In genomic region chr2:85524567-85524923, GRCh38 we compare ENCODE assay signal across 8 cellular contexts. TPM values are rescaled to one million over a fixed set of nuclear protein-coding genes. Genes with fewer than 3 reads are reported as not detected.
DNase-seq lines count a peak whose midpoint lies in the region; ATAC-seq and TF ChIP-seq lines count a peak whose summit lies in the region.

No MANE protein-coding gene starts in this region.

- peaks cover 6% of the 10 kb centered on the region for H3K27me3 Mint-ChIP-seq in nephron progenitor cell (ENCODE audit: low read depth, poor library complexity)

- H3K4me1 Mint-ChIP-seq in nephron progenitor cell = peaks cover 46% of the 10 kb centered on the region

- no peaks in the 10 kb centered on the region for H3K9me3 Mint-ChIP-seq in nephron progenitor cell

- ATAC-seq in Right ventricle myocardium inferior (peak; percentile 68), GM18520 (IDR thresholded peaks at IDR 0.05; ENCODE audit: unreplicated experiment) (no peak), GM19397 (IDR thresholded peaks at IDR 0.05; ENCODE audit: unreplicated experiment) (no peak), HG03460 (IDR thresholded peaks at IDR 0.05; ENCODE audit: unreplicated experiment) (no peak), HG02588 (IDR thresholded peaks at IDR 0.05; ENCODE audit: unreplicated experiment) (no peak)

- peak overlapping the region; percentile 30 for H3K4me3 Mint-ChIP-seq in nephron progenitor cell

- peak overlapping the region in 1 of 59 donors; percentile 7 for H3K4me3 ChIP-seq in dorsolateral prefrontal cortex

- peak overlapping the region; percentile 93 for H3K27ac Mint-ChIP-seq in nephron progenitor cell

- TF ChIP-seq CTCF in dorsolateral prefrontal cortex (IDR thresholded peaks at IDR 0.05 in 54 of 56, conservative IDR thresholded peaks at IDR 0.05 in 2 of 56; ENCODE audit: low read depth in 1 of 56, partially characterized antibody in 56 of 56) (no peak), nephron progenitor cell (IDR thresholded peaks at IDR 0.05) (no peak)

- no peaks in the 10 kb centered on the region for H3K36me3 Mint-ChIP-seq in nephron progenitor cell (ENCODE audit: low read depth)

- intact Hi-C loops in Right ventricle myocardium inferior (cut with DNase I) = no loop called here
- intact Hi-C loops in cardiac septum (cut with DNase I) = no loop called here
- intact Hi-C loops in dorsolateral prefrontal cortex (cut with DNase I) = no loop called here

- H3K27ac ChIP-seq in dorsolateral prefrontal cortex = peak overlapping the region; percentile 55 to 95 (median 87)

- no peaks in the 10 kb centered on the region for H3K27me3 ChIP-seq in dorsolateral prefrontal cortex

- DNase-seq in Right ventricle myocardium inferior (ENCODE audit: missing footprints) (no peak), cardiac septum (ENCODE audit: low spot score) (no peak), dorsolateral prefrontal cortex (peak in 2 of 10 donors; percentile 48 to 49), nephron progenitor cell (no peak)

RNA-seq across cellular contexts. Expression of gene MAT2A, which starts 14.4 kb away (rescaled TPM):
- total RNA-seq in Right ventricle myocardium inferior (118 TPM), cardiac septum (146 TPM), dorsolateral prefrontal cortex (100 to 1,000 TPM; 193 to 562 (median 276) TPM)

RNA-seq across cellular contexts. Expression of gene GGCX, which starts 36.7 kb away (rescaled TPM):
- total RNA-seq in Right ventricle myocardium inferior = 26.9 TPM
- 23.3 TPM for total RNA-seq in cardiac septum
- 10 to 100 TPM; 24.6 to 53.8 (median 36.1) TPM for total RNA-seq in dorsolateral prefrontal cortex

RNA-seq across cellular contexts. Expression of gene VAMP8, which starts 52.8 kb away (rescaled TPM):
- 26.1 TPM for total RNA-seq in Right ventricle myocardium inferior
- 8.2 TPM for total RNA-seq in cardiac septum
- 10 to 100 TPM in 34 of 120 experiments, 1 to 10 TPM in 86; 2.5 to 33.7 (median 7.4) TPM for total RNA-seq in dorsolateral prefrontal cortex

RNA-seq across cellular contexts. Expression of gene VAMP5, which starts 59.7 kb away (rescaled TPM):
- 62.1 TPM for total RNA-seq in Right ventricle myocardium inferior
- total RNA-seq in cardiac septum = 27.9 TPM
- 10 to 100 TPM; 11.2 to 51.3 (median 21.9) TPM for total RNA-seq in dorsolateral prefrontal cortex
